2 cellular contexts compared by ENCODE assay signal in genomic region chr14:84454114-84454513, GRCh38.
TF ChIP-seq lines count a peak whose summit lies in the region.

No MANE protein-coding gene starts in this region.

TF ChIP-seq in HepG2, 621 proteins besides CTCF, POLR2A, EP300 and RAD21:
- TF ChIP-seq MAFK (conservative IDR thresholded peaks at IDR 0.05 in 1 of 2, IDR thresholded peaks at IDR 0.05 in 1 of 2; ENCODE audit: low read length in 2 of 2) (peak; percentile 47 to 70; a peak in 3 of 4 replicates), MAFF (IDR thresholded peaks at IDR 0.05; ENCODE audit: low read depth, low read length) (peak; percentile 61), DNMT3B (CRISPR knock-in tag; conservative IDR thresholded peaks at IDR 0.05) (no peak), ZBTB49 (CRISPR knock-in tag; IDR thresholded peaks at IDR 0.05; ENCODE audit: borderline replicate concordance) (no peak)

TF ChIP-seq in IMR-90, 13 proteins besides CTCF, POLR2A, EP300 and RAD21:
- no peak for TF ChIP-seq CHD1 (IDR thresholded peaks at IDR 0.05; ENCODE audit: low read depth, low read length)
- TF ChIP-seq NFE2L2 (IDR thresholded peaks at IDR 0.05; ENCODE audit: low read depth, low read length) = no peak
- no peak for TF ChIP-seq MXI1 (IDR thresholded peaks at IDR 0.05; ENCODE audit: borderline replicate concordance, low read depth, low read length)
- TF ChIP-seq SMC3 (IDR thresholded peaks at IDR 0.05; ENCODE audit: low read depth, low read length) = no peak
- TF ChIP-seq MAFK (IDR thresholded peaks at IDR 0.05; ENCODE audit: low read depth, low read length) = peak; percentile 52
